Comparison of ENCODE assay signal across 14 cellular contexts in the genomic region with DNA sequence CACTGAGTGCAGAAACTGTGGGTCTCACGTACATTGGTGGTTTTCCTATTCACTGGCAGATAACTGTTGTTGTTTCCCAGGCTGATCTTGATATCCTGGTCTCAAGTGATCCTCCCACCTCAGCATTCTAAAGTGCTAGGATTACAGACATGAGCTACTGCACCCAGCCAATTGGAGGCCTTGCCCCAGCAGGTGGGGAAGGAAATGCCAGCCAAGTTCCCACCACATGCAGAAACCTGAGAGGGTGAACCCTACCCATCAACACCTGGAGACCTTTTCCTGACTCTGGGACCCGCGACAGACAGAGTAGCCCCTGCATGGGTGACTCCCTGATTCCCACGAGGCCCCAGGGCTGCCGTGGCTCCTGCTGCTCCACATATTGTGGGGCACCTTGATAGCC.
DNase-seq lines count a peak whose midpoint lies in the region; ATAC-seq and TF ChIP-seq lines count a peak whose summit lies in the region.
"Had no signal": no experiment of that assay in that cellular context is flagged by ENCODE, and none has a peak within 500 bp of the region (broad histone marks: within the 10 kb centered on the region; RNA-seq: fewer than 3 reads in every experiment).

No MANE protein-coding gene starts in this region.

- peaks cover 0 to 19% of the 10 kb centered on the region in 2 experiments; a peak in 2 of 4 replicates for H3K4me1 ChIP-seq in HCT116 (ENCODE audit: control insufficient read depth in 1 of 2, insufficient read depth in 2 of 2, low read length in 2 of 2)

- 0 out of 4 replicates have a peak, but pooled peaks cover 0 to 5% of the 10 kb centered on the region in 2 experiments for H3K36me3 ChIP-seq in HCT116 (ENCODE audit: control insufficient read depth in 1 of 2, insufficient read depth in 2 of 2, low read length in 2 of 2)

- H3K27me3 ChIP-seq in HCT116 (ENCODE audit: insufficient read depth, low read length) = no peaks in the 10 kb centered on the region

- TF ChIP-seq RAD21 in HCT116 (IDR thresholded peaks at IDR 0.05; ENCODE audit: low read depth) = no peak

- H2AFZ ChIP-seq in HCT116 (ENCODE audit: low read depth, low read length, poor library complexity, severe bottlenecking) = no peak overlapping the region
- H2AFZ ChIP-seq: GM23338 had no signal

- H3K9me2 ChIP-seq in HCT116 (ENCODE audit: insufficient read depth) = no peaks in the 10 kb centered on the region

- RAD21 ChIA-PET in HCT116 (lab: Charles Lee; ENCODE audit: low non-redundant PET in 1 of 2, low total read pairs in 2 of 2, uncharacterized antibody in 2 of 2, unreplicated experiment in 2 of 2) = no interaction called here

- TF ChIP-seq POLR2A in HCT116 (IDR thresholded peaks at IDR 0.05; ENCODE audit: borderline replicate concordance, extremely low read depth, insufficient read depth, insufficient read length) = no peak

- intact Hi-C loops in HCT116 (cut with micrococcal nuclease) = no loop called here

- DNase-seq in COLO668 (lab: John Stamatoyannopoulos, UW; ENCODE audit: unreplicated experiment) = peak; percentile 11
- DNase-seq in HCT116 (ENCODE audit: low read depth, low spot score) = no peak
- DNase-seq in NCI-H510A (lab: John Stamatoyannopoulos, UW) = peak; percentile 11
- DNase-seq in left kidney (ENCODE audit: low read depth, low spot score) = peak; percentile 72
- no peak for DNase-seq in SW 1271 (lab: John Stamatoyannopoulos, UW)
- DNase-seq in midbrain (lab: John Stamatoyannopoulos, UW) = no peak
- DNase-seq: C1 segment of cervical spinal cord; CD4-positive, alpha-beta T cell; DMS79; EL; H7 had no signal

- H3K27ac ChIP-seq in HCT116 (ENCODE audit: low read depth, low read length) = no peak overlapping the region
- H3K27ac ChIP-seq: HL-60 had no signal

- ATAC-seq in HCT116 (peak; percentile 19; the same call in 1 of the 2 replicates), GM21367 (IDR thresholded peaks at IDR 0.05; ENCODE audit: unreplicated experiment) (no peak)
- ATAC-seq: GM23338 had no signal

- no TSS peak for BruUV-seq in HCT116 (replicated peaks; lab: Mats Ljungman, UMichigan)

- POLR2A ChIA-PET in HCT116 (lab: Charles Lee) = no interaction called here

- CTCF ChIA-PET in HCT116 (lab: Charles Lee) = interaction anchor here (0.7 kb wide), 1 partner anchor 15 kb away, joined by 3 read pairs; no protein-coding TSS in a partner anchor

- no peak overlapping the region for H3K9ac ChIP-seq in HCT116 (ENCODE audit: low read length)

- no peaks in the 10 kb centered on the region for H3K9me3 ChIP-seq in HCT116 (ENCODE audit: control insufficient read depth in 1 of 2, insufficient read depth in 1 of 2, low read depth in 1 of 2, low read length in 2 of 2)

- no peaks in the 10 kb centered on the region for H3K79me2 ChIP-seq in HCT116 (ENCODE audit: insufficient read depth, low read length)

- TF ChIP-seq CTCF in HCT116 (IDR thresholded peaks at IDR 0.05 in 2 of 3, conservative IDR thresholded peaks at IDR 0.05 in 1 of 3; ENCODE audit: borderline replicate concordance in 1 of 3, insufficient read depth in 1 of 3, low read depth in 2 of 3, low read length in 2 of 3) = no peak

- no peaks in the 10 kb centered on the region for H4K20me1 ChIP-seq in HCT116 (ENCODE audit: insufficient read depth)

- no peak overlapping the region for H3K4me2 ChIP-seq in HCT116 (ENCODE audit: low read length)
- H3K4me2 ChIP-seq: GM23338 had no signal

- no peak overlapping the region for H3K4me3 ChIP-seq in HCT116 (replicated peaks in 1 of 2; ENCODE audit: low read depth in 1 of 2, low read length in 2 of 2)
- H3K4me3 ChIP-seq: GM23338 had no signal

TF ChIP-seq in HCT116, 20 proteins besides CTCF, POLR2A, EP300 and RAD21:
- no peak for TF ChIP-seq CEBPB (IDR thresholded peaks at IDR 0.05; ENCODE audit: low read depth)
- no peak for TF ChIP-seq YY1 (IDR thresholded peaks at IDR 0.05; ENCODE audit: extremely low read depth, insufficient replicate concordance, low read depth, low read length)
- no peak for TF ChIP-seq SP1 (IDR thresholded peaks at IDR 0.05; ENCODE audit: low read depth)
- no peak for TF ChIP-seq TCF7L2 (IDR thresholded peaks at IDR 0.05; ENCODE audit: borderline replicate concordance, extremely low read depth, insufficient read depth, insufficient read length)
- no peak for TF ChIP-seq EGR1 (IDR thresholded peaks at IDR 0.05; ENCODE audit: low read depth)
- TF ChIP-seq POLR2AphosphoS5 (IDR thresholded peaks at IDR 0.05; ENCODE audit: low read depth, low read length) = no peak
- TF ChIP-seq, protein P1, sequence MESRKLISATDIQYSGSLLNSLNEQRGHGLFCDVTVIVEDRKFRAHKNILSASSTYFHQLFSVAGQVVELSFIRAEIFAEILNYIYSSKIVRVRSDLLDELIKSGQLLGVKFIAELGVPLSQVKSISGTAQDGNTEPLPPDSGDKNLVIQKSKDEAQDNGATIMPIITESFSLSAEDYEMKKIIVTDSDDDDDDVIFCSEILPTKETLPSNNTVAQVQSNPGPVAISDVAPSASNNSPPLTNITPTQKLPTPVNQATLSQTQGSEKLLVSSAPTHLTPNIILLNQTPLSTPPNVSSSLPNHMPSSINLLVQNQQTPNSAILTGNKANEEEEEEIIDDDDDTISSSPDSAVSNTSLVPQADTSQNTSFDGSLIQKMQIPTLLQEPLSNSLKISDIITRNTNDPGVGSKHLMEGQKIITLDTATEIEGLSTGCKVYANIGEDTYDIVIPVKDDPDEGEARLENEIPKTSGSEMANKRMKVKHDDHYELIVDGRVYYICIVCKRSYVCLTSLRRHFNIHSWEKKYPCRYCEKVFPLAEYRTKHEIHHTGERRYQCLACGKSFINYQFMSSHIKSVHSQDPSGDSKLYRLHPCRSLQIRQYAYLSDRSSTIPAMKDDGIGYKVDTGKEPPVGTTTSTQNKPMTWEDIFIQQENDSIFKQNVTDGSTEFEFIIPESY (IDR thresholded peaks at IDR 0.05; ENCODE audit: extremely low read depth, insufficient replicate concordance, low read length) = no peak
- TF ChIP-seq, protein P2, sequence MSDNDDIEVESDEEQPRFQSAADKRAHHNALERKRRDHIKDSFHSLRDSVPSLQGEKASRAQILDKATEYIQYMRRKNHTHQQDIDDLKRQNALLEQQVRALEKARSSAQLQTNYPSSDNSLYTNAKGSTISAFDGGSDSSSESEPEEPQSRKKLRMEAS (IDR thresholded peaks at IDR 0.05) = no peak
- TF ChIP-seq ELF1 (IDR thresholded peaks at IDR 0.05; ENCODE audit: borderline replicate concordance, low read depth) = no peak
- no peak for TF ChIP-seq ZFX (IDR thresholded peaks at IDR 0.05)
- TF ChIP-seq, protein P3, sequence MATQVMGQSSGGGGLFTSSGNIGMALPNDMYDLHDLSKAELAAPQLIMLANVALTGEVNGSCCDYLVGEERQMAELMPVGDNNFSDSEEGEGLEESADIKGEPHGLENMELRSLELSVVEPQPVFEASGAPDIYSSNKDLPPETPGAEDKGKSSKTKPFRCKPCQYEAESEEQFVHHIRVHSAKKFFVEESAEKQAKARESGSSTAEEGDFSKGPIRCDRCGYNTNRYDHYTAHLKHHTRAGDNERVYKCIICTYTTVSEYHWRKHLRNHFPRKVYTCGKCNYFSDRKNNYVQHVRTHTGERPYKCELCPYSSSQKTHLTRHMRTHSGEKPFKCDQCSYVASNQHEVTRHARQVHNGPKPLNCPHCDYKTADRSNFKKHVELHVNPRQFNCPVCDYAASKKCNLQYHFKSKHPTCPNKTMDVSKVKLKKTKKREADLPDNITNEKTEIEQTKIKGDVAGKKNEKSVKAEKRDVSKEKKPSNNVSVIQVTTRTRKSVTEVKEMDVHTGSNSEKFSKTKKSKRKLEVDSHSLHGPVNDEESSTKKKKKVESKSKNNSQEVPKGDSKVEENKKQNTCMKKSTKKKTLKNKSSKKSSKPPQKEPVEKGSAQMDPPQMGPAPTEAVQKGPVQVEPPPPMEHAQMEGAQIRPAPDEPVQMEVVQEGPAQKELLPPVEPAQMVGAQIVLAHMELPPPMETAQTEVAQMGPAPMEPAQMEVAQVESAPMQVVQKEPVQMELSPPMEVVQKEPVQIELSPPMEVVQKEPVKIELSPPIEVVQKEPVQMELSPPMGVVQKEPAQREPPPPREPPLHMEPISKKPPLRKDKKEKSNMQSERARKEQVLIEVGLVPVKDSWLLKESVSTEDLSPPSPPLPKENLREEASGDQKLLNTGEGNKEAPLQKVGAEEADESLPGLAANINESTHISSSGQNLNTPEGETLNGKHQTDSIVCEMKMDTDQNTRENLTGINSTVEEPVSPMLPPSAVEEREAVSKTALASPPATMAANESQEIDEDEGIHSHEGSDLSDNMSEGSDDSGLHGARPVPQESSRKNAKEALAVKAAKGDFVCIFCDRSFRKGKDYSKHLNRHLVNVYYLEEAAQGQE (IDR thresholded peaks at IDR 0.05; ENCODE audit: low read depth) = no peak
- TF ChIP-seq ZNF274 (IDR thresholded peaks at IDR 0.05; ENCODE audit: low read depth, low read length) = no peak
- TF ChIP-seq EZH2phosphoT487 (IDR thresholded peaks at IDR 0.05; ENCODE audit: borderline replicate concordance) = no peak
- no peak for TF ChIP-seq FOSL1 (IDR thresholded peaks at IDR 0.05; ENCODE audit: low read depth)
- no peak for TF ChIP-seq JUND (IDR thresholded peaks at IDR 0.05)

Comparison
In these comparisons a context has a peak if more than half of its experiments do, and no peak if none do; other contexts are left out.
1. DNase-seq: peak in COLO668 (single experiment), NCI-H510A (single experiment) and left kidney (single experiment); none in HCT116 (single experiment), SW 1271 (0 of 2) and midbrain (single experiment).